ENCODE assay signal across 9 cellular contexts in the genomic region with DNA sequence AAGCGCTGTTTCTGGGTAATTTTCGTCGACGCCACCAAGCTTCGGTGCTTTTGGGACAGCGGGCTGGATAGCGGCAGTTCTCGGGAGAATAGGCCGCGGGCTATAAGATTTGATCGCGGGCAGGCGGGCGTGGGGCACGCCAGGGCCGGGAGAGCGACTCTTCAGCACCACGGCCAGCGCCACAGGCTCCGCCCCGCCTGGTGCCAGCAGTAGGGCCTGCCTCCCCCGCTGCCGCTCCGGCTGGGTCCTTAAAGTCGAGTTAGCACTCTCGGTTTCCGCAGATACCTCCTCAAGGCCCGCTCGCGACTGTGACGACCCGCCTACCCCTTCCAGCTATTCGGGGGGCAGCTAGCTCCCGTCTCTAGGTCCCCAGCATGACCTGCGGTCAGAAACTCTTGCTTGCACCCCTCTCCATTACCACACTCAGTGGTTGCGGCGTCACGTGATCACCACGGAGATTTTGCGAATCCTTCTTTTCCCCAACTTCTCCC. TPM values are rescaled to one million over a fixed set of nuclear protein-coding genes. Genes with fewer than 3 reads are reported as not detected.
DNase-seq lines count a peak whose midpoint lies in the region; ATAC-seq, FAIRE-seq and TF ChIP-seq lines count a peak whose summit lies in the region.
"Had no signal": no experiment of that assay in that cellular context is flagged by ENCODE, and none has a peak within 500 bp of the region (broad histone marks: within the 10 kb centered on the region; RNA-seq: fewer than 3 reads in every experiment).

No MANE protein-coding gene starts in this region.

- H3K9me3 Mint-ChIP-seq in CD4-positive, alpha-beta memory T cell: peaks cover 2 to 31% (median 21%) of the 10 kb centered on the region in 8 donors
- H3K9me3 Mint-ChIP-seq in neural progenitor cell: no peaks in the 10 kb centered on the region

- peaks cover 3 to 8% of the 10 kb centered on the region in 2 donors for H3K36me3 Mint-ChIP-seq in CD4-positive, alpha-beta memory T cell
- H3K36me3 Mint-ChIP-seq in neural progenitor cell: no peaks in the 10 kb centered on the region

- peaks cover 29% of the 10 kb centered on the region for H3F3A ChIP-seq in neural progenitor cell (ENCODE audit: low read depth)

- H3K4me3 ChIP-seq in CD4-positive, alpha-beta memory T cell (ENCODE audit: low read length in 2 of 2): no peak overlapping the region
- no peak overlapping the region for H3K4me3 ChIP-seq in fibroblast of lung (replicated peaks in 1 of 4; ENCODE audit: control extremely low read depth in 1 of 4, insufficient read depth in 1 of 4, low read depth in 3 of 4, low read length in 4 of 4)
- peak overlapping the region; percentile 51 for H3K4me3 ChIP-seq in neural progenitor cell

- no peaks in the 10 kb centered on the region for H4K20me1 ChIP-seq in fibroblast of lung (ENCODE audit: control insufficient read depth, extremely low read depth, insufficient read depth, low read length)
- peaks cover 51% of the 10 kb centered on the region for H4K20me1 ChIP-seq in neural progenitor cell (ENCODE audit: low read depth)

- H2AFZ ChIP-seq in fibroblast of lung (ENCODE audit: low read length) (no peak overlapping the region), neural progenitor cell (replicated peaks) (no peak overlapping the region)

- H3K4me1 ChIP-seq in CD4-positive, alpha-beta memory T cell (ENCODE audit: insufficient read depth, low read length): no peaks in the 10 kb centered on the region
- no peaks in the 10 kb centered on the region for H3K4me1 ChIP-seq in fibroblast of lung (ENCODE audit: control insufficient read depth, extremely low read depth, insufficient read depth, low read length)
- H3K4me1 ChIP-seq in neural progenitor cell: peaks cover 23% of the 10 kb centered on the region

- peaks cover 62% of the 10 kb centered on the region in 2 donors for H3K27me3 Mint-ChIP-seq in CD4-positive, alpha-beta memory T cell
- peaks cover 67% of the 10 kb centered on the region for H3K27me3 Mint-ChIP-seq in neural progenitor cell (ENCODE audit: insufficient read depth, low read depth)

- no peak for TF ChIP-seq POLR2A in H54 (IDR thresholded peaks at IDR 0.05; ENCODE audit: low read depth, low read length)

- CTCF ChIA-PET in CD4-positive, alpha-beta memory T cell (lab: Charles Lee; ENCODE audit: partially characterized antibody): no interaction called here

- H3K9ac ChIP-seq in fibroblast of lung (ENCODE audit: insufficient read depth, low read length) (no peak overlapping the region), neural progenitor cell (no peak overlapping the region)

- H3K4me3 Mint-ChIP-seq in CD4-positive, alpha-beta memory T cell: peak overlapping the region in 3 of 8 donors; percentile 4 to 58 (median 26)
- peak overlapping the region; percentile 86 for H3K4me3 Mint-ChIP-seq in neural progenitor cell

- peak overlapping the region in 1 of 7 donors; percentile 57 for H3K27ac Mint-ChIP-seq in CD4-positive, alpha-beta memory T cell
- no peak overlapping the region for H3K27ac Mint-ChIP-seq in neural progenitor cell

- peak in 4 of 5 donors; percentile 21 to 37 (median 28) for DNase-seq in CD4-positive, alpha-beta memory T cell
- peak; percentile 2 to 6 for DNase-seq in activated CD4-positive, alpha-beta T cell treated with anti-CD3 and anti-CD28 coated beads for 4 hours
- DNase-seq in fibroblast of lung (ENCODE audit: low read depth in 2 of 2): peak; percentile 22 to 33
- peak; percentile 95 for DNase-seq in neural progenitor cell (ENCODE audit: low spot score)
- DNase-seq in H54 (ENCODE audit: insufficient read length, low spot score): no peak
- no peak for DNase-seq in GM10266 (ENCODE audit: extremely low spot score)

- intact Hi-C loops in CD4-positive, alpha-beta memory T cell (cut with micrococcal nuclease): no loop called here

- peaks cover 30% of the 10 kb centered on the region for H3K27me3 ChIP-seq in CD4-positive, alpha-beta memory T cell (ENCODE audit: insufficient read depth, low read length)
- H3K27me3 ChIP-seq in fibroblast of lung (ENCODE audit: control insufficient read depth, insufficient read depth, low read length) (no peaks in the 10 kb centered on the region), neural progenitor cell (peaks cover 88% of the 10 kb centered on the region)

- POLR2A ChIA-PET in CD4-positive, alpha-beta memory T cell (lab: Charles Lee; ENCODE audit: partially characterized antibody): no interaction called here

- no peaks in the 10 kb centered on the region for H3K9me3 ChIP-seq in CD4-positive, alpha-beta memory T cell (ENCODE audit: control insufficient read depth in 1 of 2, low read length in 2 of 2)
- no peaks in the 10 kb centered on the region for H3K9me3 ChIP-seq in fibroblast of lung (ENCODE audit: control insufficient read depth, insufficient read depth, low read depth, low read length)
- no peaks in the 10 kb centered on the region for H3K9me3 ChIP-seq in neural progenitor cell (ENCODE audit: low read depth)

- no peaks in the 10 kb centered on the region for H3K36me3 ChIP-seq in CD4-positive, alpha-beta memory T cell (ENCODE audit: insufficient read depth, low read length)
- no peaks in the 10 kb centered on the region for H3K36me3 ChIP-seq in fibroblast of lung (ENCODE audit: control insufficient read depth, insufficient read depth, low read length)
- H3K36me3 ChIP-seq in neural progenitor cell: no peaks in the 10 kb centered on the region

- H3K4me2 ChIP-seq in fibroblast of lung (ENCODE audit: extremely low read depth, insufficient read depth, low read length): no peak overlapping the region
- peak overlapping the region; percentile 86 for H3K4me2 ChIP-seq in neural progenitor cell

- no peak overlapping the region for H3K27ac ChIP-seq in CD4-positive, alpha-beta memory T cell (ENCODE audit: low read depth, low read length)
- no peak overlapping the region for H3K27ac ChIP-seq in fibroblast of lung (ENCODE audit: insufficient read depth, low read length)
- H3K27ac ChIP-seq in neural progenitor cell: no peak overlapping the region

- H3K4me1 Mint-ChIP-seq in CD4-positive, alpha-beta memory T cell: peaks cover 4 to 14% (median 8%) of the 10 kb centered on the region in 4 donors
- peaks cover 22% of the 10 kb centered on the region for H3K4me1 Mint-ChIP-seq in neural progenitor cell

- TF ChIP-seq CTCF in fibroblast of lung (conservative IDR thresholded peaks at IDR 0.05 in 1 of 2, IDR thresholded peaks at IDR 0.05 in 1 of 2; ENCODE audit: low read depth in 1 of 2, low read length in 2 of 2) (no peak), neural progenitor cell (IDR thresholded peaks at IDR 0.05) (no peak), GM10266 (IDR thresholded peaks at IDR 0.05; ENCODE audit: control insufficient read depth, insufficient read depth, low read depth, missing control alignments) (no peak)

- H3K79me2 ChIP-seq in fibroblast of lung (ENCODE audit: control insufficient read depth, insufficient read depth, low read length) (no peaks in the 10 kb centered on the region), neural progenitor cell (ENCODE audit: low read depth) (no peaks in the 10 kb centered on the region)

- ATAC-seq in HG02852 (IDR thresholded peaks at IDR 0.05; ENCODE audit: unreplicated experiment) (peak; percentile 82), GM19328 (IDR thresholded peaks at IDR 0.05; ENCODE audit: unreplicated experiment) (no peak)

- FAIRE-seq in H54 (lab: Jason Lieb, UNC): no peak
- FAIRE-seq: G401.6 had no signal

RNA-seq across cellular contexts. Expression of a gene that starts 9.4 kb away (rescaled TPM):
- not detected for total RNA-seq in CD4-positive, alpha-beta memory T cell
- polyA plus RNA-seq in CD4-positive, alpha-beta memory T cell: not detected
- total RNA-seq in fibroblast of lung: not detected in 2 replicates
- not detected in 2 replicates for polyA plus RNA-seq in fibroblast of lung
- polyA plus RNA-seq in fibroblast of lung (2012): not detected in 2 replicates
- not detected in 2 replicates for polyA minus RNA-seq in fibroblast of lung (ENCODE audit: low replicate concordance)
- 0.71 TPM in 1 of 2 replicates, not detected in the other for total RNA-seq in neural progenitor cell (ENCODE audit: low replicate concordance)

Comparison
In these comparisons a context has a peak if more than half of its experiments do, and no peak if none do; other contexts are left out.
1. DNase-seq: peak in CD4-positive, alpha-beta memory T cell (4 of 5), activated CD4-positive, alpha-beta T cell treated with anti-CD3 and anti-CD28 coated beads for 4 hours (2 of 2), fibroblast of lung (2 of 2) and neural progenitor cell (single experiment); none in H54 (single experiment) and GM10266 (single experiment).